In the genomic region with DNA sequence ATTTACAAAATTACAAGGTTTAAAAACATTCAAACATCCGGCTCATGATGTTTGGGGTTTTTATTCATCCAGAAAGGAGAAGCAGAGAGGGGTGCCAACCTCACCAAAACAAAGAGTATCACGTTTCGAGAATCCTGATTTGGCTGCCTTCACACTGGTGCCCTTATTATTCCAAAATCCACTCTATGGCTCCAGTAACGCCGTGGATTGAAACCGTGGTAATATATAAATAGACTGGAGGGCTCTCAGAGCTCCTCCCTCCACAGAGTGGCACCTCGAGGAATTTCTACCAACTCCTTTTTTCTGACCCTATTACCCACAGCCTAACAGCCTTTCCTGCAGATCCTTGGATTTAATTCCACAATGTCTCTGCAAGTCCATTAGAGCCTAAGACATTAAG, we compare ENCODE assay signal across 1 cellular context.
TF ChIP-seq lines count a peak whose summit lies in the region.

No MANE protein-coding gene starts in this region.

TF ChIP-seq in HepG2, 621 proteins besides CTCF, POLR2A, EP300 and RAD21 (continued from another document):
- TF ChIP-seq, protein P1, sequence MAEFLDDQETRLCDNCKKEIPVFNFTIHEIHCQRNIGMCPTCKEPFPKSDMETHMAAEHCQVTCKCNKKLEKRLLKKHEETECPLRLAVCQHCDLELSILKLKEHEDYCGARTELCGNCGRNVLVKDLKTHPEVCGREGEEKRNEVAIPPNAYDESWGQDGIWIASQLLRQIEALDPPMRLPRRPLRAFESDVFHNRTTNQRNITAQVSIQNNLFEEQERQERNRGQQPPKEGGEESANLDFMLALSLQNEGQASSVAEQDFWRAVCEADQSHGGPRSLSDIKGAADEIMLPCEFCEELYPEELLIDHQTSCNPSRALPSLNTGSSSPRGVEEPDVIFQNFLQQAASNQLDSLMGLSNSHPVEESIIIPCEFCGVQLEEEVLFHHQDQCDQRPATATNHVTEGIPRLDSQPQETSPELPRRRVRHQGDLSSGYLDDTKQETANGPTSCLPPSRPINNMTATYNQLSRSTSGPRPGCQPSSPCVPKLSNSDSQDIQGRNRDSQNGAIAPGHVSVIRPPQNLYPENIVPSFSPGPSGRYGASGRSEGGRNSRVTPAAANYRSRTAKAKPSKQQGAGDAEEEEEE (CRISPR knock-in tag; IDR thresholded peaks at IDR 0.05; ENCODE audit: borderline replicate concordance): no peak
- TF ChIP-seq, protein P2, sequence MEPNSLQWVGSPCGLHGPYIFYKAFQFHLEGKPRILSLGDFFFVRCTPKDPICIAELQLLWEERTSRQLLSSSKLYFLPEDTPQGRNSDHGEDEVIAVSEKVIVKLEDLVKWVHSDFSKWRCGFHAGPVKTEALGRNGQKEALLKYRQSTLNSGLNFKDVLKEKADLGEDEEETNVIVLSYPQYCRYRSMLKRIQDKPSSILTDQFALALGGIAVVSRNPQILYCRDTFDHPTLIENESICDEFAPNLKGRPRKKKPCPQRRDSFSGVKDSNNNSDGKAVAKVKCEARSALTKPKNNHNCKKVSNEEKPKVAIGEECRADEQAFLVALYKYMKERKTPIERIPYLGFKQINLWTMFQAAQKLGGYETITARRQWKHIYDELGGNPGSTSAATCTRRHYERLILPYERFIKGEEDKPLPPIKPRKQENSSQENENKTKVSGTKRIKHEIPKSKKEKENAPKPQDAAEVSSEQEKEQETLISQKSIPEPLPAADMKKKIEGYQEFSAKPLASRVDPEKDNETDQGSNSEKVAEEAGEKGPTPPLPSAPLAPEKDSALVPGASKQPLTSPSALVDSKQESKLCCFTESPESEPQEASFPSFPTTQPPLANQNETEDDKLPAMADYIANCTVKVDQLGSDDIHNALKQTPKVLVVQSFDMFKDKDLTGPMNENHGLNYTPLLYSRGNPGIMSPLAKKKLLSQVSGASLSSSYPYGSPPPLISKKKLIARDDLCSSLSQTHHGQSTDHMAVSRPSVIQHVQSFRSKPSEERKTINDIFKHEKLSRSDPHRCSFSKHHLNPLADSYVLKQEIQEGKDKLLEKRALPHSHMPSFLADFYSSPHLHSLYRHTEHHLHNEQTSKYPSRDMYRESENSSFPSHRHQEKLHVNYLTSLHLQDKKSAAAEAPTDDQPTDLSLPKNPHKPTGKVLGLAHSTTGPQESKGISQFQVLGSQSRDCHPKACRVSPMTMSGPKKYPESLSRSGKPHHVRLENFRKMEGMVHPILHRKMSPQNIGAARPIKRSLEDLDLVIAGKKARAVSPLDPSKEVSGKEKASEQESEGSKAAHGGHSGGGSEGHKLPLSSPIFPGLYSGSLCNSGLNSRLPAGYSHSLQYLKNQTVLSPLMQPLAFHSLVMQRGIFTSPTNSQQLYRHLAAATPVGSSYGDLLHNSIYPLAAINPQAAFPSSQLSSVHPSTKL (CRISPR knock-in tag; IDR thresholded peaks at IDR 0.05): no peak
- TF ChIP-seq, protein P3, sequence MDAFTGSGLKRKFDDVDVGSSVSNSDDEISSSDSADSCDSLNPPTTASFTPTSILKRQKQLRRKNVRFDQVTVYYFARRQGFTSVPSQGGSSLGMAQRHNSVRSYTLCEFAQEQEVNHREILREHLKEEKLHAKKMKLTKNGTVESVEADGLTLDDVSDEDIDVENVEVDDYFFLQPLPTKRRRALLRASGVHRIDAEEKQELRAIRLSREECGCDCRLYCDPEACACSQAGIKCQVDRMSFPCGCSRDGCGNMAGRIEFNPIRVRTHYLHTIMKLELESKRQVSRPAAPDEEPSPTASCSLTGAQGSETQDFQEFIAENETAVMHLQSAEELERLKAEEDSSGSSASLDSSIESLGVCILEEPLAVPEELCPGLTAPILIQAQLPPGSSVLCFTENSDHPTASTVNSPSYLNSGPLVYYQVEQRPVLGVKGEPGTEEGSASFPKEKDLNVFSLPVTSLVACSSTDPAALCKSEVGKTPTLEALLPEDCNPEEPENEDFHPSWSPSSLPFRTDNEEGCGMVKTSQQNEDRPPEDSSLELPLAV (CRISPR knock-in tag; conservative IDR thresholded peaks at IDR 0.05; ENCODE audit: low read depth): no peak
- TF ChIP-seq PLRG1 (conservative IDR thresholded peaks at IDR 0.05): no peak
- TF ChIP-seq SOX13 (IDR thresholded peaks at IDR 0.05): no peak
- no peak for TF ChIP-seq SOX13 (CRISPR knock-in tag; conservative IDR thresholded peaks at IDR 0.05 in 1 of 2, IDR thresholded peaks at IDR 0.05 in 1 of 2)
- no peak for TF ChIP-seq ZNF484 (CRISPR knock-in tag; IDR thresholded peaks at IDR 0.05; ENCODE audit: borderline replicate concordance, low read depth)
- TF ChIP-seq, protein P4, sequence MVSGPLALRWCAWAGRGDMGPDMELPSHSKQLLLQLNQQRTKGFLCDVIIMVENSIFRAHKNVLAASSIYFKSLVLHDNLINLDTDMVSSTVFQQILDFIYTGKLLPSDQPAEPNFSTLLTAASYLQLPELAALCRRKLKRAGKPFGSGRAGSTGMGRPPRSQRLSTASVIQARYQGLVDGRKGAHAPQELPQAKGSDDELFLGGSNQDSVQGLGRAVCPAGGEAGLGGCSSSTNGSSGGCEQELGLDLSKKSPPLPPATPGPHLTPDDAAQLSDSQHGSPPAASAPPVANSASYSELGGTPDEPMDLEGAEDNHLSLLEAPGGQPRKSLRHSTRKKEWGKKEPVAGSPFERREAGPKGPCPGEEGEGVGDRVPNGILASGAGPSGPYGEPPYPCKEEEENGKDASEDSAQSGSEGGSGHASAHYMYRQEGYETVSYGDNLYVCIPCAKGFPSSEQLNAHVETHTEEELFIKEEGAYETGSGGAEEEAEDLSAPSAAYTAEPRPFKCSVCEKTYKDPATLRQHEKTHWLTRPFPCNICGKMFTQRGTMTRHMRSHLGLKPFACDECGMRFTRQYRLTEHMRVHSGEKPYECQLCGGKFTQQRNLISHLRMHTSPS (CRISPR knock-in tag; IDR thresholded peaks at IDR 0.05; ENCODE audit: low read depth): no peak
- TF ChIP-seq, protein P5, sequence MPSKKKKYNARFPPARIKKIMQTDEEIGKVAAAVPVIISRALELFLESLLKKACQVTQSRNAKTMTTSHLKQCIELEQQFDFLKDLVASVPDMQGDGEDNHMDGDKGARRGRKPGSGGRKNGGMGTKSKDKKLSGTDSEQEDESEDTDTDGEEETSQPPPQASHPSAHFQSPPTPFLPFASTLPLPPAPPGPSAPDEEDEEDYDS (CRISPR knock-in tag; IDR thresholded peaks at IDR 0.05): no peak
- TF ChIP-seq SIX1 (CRISPR knock-in tag; IDR thresholded peaks at IDR 0.05; ENCODE audit: borderline replicate concordance): no peak
- TF ChIP-seq ZNF350 (CRISPR knock-in tag; IDR thresholded peaks at IDR 0.05; ENCODE audit: borderline replicate concordance, low read depth): no peak
- no peak for TF ChIP-seq ZNF101 (CRISPR knock-in tag; IDR thresholded peaks at IDR 0.05; ENCODE audit: borderline replicate concordance, low read depth)
- no peak for TF ChIP-seq ZMYM2 (CRISPR knock-in tag; IDR thresholded peaks at IDR 0.05)
